In the genomic region with DNA sequence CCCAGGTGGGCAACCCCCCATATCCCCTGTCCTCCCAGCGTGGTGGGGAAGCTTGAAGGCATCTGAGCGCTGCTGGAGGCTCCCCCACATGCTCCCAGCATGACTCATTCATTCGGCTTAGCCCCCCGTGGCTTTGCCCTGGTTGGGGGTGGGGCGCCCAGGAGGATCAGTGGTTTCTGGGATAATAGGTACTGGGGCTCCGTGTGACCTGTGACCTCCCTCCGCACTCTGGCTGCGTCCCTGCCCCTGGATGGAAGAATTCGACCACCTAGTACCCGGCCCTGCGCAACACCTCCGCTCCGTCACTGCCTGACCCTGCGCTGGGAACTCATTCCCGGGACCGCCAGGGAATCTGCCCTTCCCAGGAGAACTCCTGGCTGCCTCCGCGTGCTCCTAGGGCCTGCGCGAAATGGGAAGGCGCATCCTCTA, we compare ENCODE assay signal across 9 cellular contexts. TPM values are rescaled to one million over a fixed set of nuclear protein-coding genes. Genes with fewer than 3 reads are reported as not detected.
DNase-seq lines count a peak whose midpoint lies in the region; ATAC-seq lines count a peak whose summit lies in the region.
"Had no signal": no experiment of that assay in that cellular context is flagged by ENCODE, and none has a peak within 500 bp of the region (broad histone marks: within the 10 kb centered on the region; RNA-seq: fewer than 3 reads in every experiment).

No MANE protein-coding gene starts in this region.

- H3K4me1 ChIP-seq in skeletal muscle satellite cell (ENCODE audit: control insufficient read depth, insufficient read depth, low read length) = peaks cover 18% of the 10 kb centered on the region

- no peaks in the 10 kb centered on the region for H3K9me3 ChIP-seq in skeletal muscle satellite cell (replicated peaks; ENCODE audit: low read length)

- H3K9ac ChIP-seq in skeletal muscle satellite cell (ENCODE audit: low read depth, low read length) = no peak overlapping the region

- peaks cover 63% of the 10 kb centered on the region for H3K27me3 ChIP-seq in skeletal muscle satellite cell (ENCODE audit: control insufficient read depth, insufficient read depth, low read length)

- ATAC-seq in HG03469 (IDR thresholded peaks at IDR 0.05; ENCODE audit: unreplicated experiment) = no peak

- H3K4me2 ChIP-seq in skeletal muscle satellite cell (ENCODE audit: low read length) = peak overlapping the region; percentile 80

- DNase-seq in NCI-H146 (lab: John Stamatoyannopoulos, UW) (peak; percentile 20), NCI-H146 treated with DMSO at 0.1 percent for 48 hours (lab: John Stamatoyannopoulos, UW; ENCODE audit: unreplicated experiment) (no peak), astrocyte of the hippocampus (ENCODE audit: low read depth, low spot score) (peak; percentile 37), NCI-H2107 treated with DMSO at 0.1 percent for 48 hours (lab: John Stamatoyannopoulos, UW; ENCODE audit: unreplicated experiment) (no peak)
- DNase-seq in stimulated activated CD4-positive, alpha-beta T cell treated with anti-CD3 and anti-CD28 coated beads, Interleukin-12 subunit alpha, Interleukin-12 subunit beta, amount 100 ng/mL, for 4 hours = no peak
- DNase-seq: T-helper 9 cell had no signal

- H3K36me3 ChIP-seq in skeletal muscle satellite cell (ENCODE audit: insufficient read depth, low read length) = no peaks in the 10 kb centered on the region

- H3K4me3 ChIP-seq in iPS-11a (ENCODE audit: low read depth, low read length) = peak overlapping the region; percentile 78
- H3K4me3 ChIP-seq in skeletal muscle satellite cell (ENCODE audit: low read length) = no peak overlapping the region

RNA-seq across cellular contexts. Expression of a gene that starts 0.9 kb away (rescaled TPM):
- total RNA-seq in skeletal muscle satellite cell (2012; rRNA removed) = 2.8 and 7.9 TPM in 2 replicates

Comparison
In these comparisons a context has a peak if more than half of its experiments do, and no peak if none do; other contexts are left out.
1. DNase-seq: peak in NCI-H146 (single experiment) and astrocyte of the hippocampus (single experiment); none in NCI-H146 treated with DMSO at 0.1 percent for 48 hours (single experiment), stimulated activated CD4-positive, alpha-beta T cell treated with anti-CD3 and anti-CD28 coated beads, Interleukin-12 subunit alpha, Interleukin-12 subunit beta, amount 100 ng/mL, for 4 hours (single experiment) and NCI-H2107 treated with DMSO at 0.1 percent for 48 hours (single experiment).